In the genomic region with DNA sequence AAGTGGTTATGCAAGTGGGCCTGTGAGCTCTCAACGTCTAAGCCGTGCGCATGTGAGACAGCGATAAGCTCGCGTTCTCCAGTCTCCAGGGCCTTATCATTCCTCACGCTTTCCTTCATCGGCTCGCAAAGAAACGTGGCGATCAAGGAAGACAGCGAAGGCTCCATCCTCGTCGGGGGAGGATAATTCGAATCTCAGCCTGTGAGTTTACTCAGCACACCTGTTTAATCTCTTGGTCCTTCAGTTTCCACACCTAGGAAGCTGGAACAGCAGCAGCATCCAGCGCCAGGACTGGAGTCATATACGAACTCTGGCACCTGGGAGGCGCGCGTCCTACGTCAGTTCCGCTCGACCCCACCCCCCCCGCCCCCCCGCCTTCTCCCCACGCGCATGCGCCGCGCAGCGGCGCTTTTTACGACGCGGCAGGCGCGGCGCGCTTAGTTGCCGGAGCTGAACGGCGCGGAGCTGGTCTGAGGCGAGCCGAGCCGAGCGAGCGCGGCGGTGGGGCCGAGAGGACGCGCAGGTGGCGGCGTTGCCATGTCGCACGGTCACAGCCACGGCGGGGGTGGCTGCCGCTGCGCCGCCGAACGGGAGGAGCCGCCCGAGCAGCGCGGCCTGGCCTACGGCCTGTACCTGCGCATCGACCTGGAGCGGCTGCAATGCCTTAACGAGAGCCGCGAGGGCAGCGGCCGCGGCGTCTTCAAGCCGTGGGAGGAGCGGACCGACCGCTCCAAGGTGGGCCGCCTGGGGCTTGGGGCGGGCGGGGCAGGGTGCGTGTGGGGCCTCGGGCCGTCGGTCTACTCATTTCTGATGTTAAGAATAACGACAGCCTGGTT, we compare ENCODE assay signal across 8 cellular contexts. TPM values are rescaled to one million over a fixed set of nuclear protein-coding genes. Genes with fewer than 3 reads are reported as not detected.
DNase-seq lines count a peak whose midpoint lies in the region; ATAC-seq and TF ChIP-seq lines count a peak whose summit lies in the region.

Gene PITHD1 (plus strand): TSS at position 440 of the 836 bp plus-strand sequence. CDS start 98 bp downstream, at position 538.

- peaks cover 65% of the 10 kb centered on the region for H3K79me2 ChIP-seq in GM23248 (ENCODE audit: insufficient read depth)

- peaks cover 30% of the 10 kb centered on the region for H3K36me3 Mint-ChIP-seq in activated T-helper 17 cell treated with anti-CD3 and anti-CD28 coated beads, Interleukin-2, amount 50 U/mL, for 72 hours (ENCODE audit: low read depth)
- H3K36me3 Mint-ChIP-seq in natural killer cell treated with Interleukin-12 subunit alpha and Interleukin-12 subunit beta and Interleukin-15 and Interleukin-18, amount 100 ng/mL, for 72 hours, result no peaks in the 10 kb centered on the region

- peak within 1 kb of the TSS; percentile 91 for H3K4me3 Mint-ChIP-seq in activated T-helper 17 cell treated with anti-CD3 and anti-CD28 coated beads, Interleukin-2, amount 50 U/mL, for 72 hours
- H3K4me3 Mint-ChIP-seq in natural killer cell treated with Interleukin-12 subunit alpha and Interleukin-12 subunit beta and Interleukin-15 and Interleukin-18, amount 100 ng/mL, for 72 hours, result peak within 1 kb of the TSS; percentile 89

- peak within 1 kb of the TSS; percentile 80 for H3K4me3 ChIP-seq in GM23248
- peak within 1 kb of the TSS; percentile 68 for H3K4me3 ChIP-seq in RWPE2 (ENCODE audit: severe bottlenecking)

- H3K9ac ChIP-seq in GM23248, result peak within 1 kb of the TSS; percentile 89

- in situ Hi-C loops in GM23248 (cut with MboI), result no loop called here

- H3K4me1 ChIP-seq in GM23248 (ENCODE audit: insufficient read depth) (peaks cover 22% of the 10 kb centered on the region), RWPE2 (ENCODE audit: insufficient read depth, poor library complexity, severe bottlenecking) (peaks cover 15% of the 10 kb centered on the region)

- WGBS in GM23248 (ENCODE audit: low coverage in 1 of 2, low lambda C conversion rate in 2 of 2, missing lambda C conversion rate in 2 of 2), 2 experiments, result 1 to 2% methylated on average over 48 to 81 of the region's 91 CpGs

- ATAC-seq in RWPE2 (ENCODE audit: low read depth), result peak; percentile 72
- ATAC-seq in activated T-helper 17 cell treated with anti-CD3 and anti-CD28 coated beads, Interleukin-2, amount 50 U/mL, for 72 hours (replicated peaks), result peak; percentile 84
- ATAC-seq in natural killer cell treated with Interleukin-12 subunit alpha and Interleukin-12 subunit beta and Interleukin-15 and Interleukin-18, amount 100 ng/mL, for 72 hours, result peak; percentile 92 to 93

- peaks cover 12% of the 10 kb centered on the region for H3K4me1 Mint-ChIP-seq in activated T-helper 17 cell treated with anti-CD3 and anti-CD28 coated beads, Interleukin-2, amount 50 U/mL, for 72 hours
- H3K4me1 Mint-ChIP-seq in natural killer cell treated with Interleukin-12 subunit alpha and Interleukin-12 subunit beta and Interleukin-15 and Interleukin-18, amount 100 ng/mL, for 72 hours (ENCODE audit: low read depth in 2 of 2), result peaks cover 19 to 25% of the 10 kb centered on the region in 2 donors

- no peaks in the 10 kb centered on the region for H3K27me3 ChIP-seq in GM23248 (replicated peaks; ENCODE audit: insufficient read depth)
- no peaks in the 10 kb centered on the region for H3K27me3 ChIP-seq in RWPE2 (ENCODE audit: insufficient read depth, poor library complexity, severe bottlenecking)

- no peaks in the 10 kb centered on the region for H3K36me3 ChIP-seq in GM23248 (ENCODE audit: low read depth)
- H3K36me3 ChIP-seq in RWPE2 (ENCODE audit: low read depth), result peaks cover 39% of the 10 kb centered on the region

- H3F3A ChIP-seq in GM23248 (ENCODE audit: insufficient read depth), result peaks cover 17% of the 10 kb centered on the region

- H3K27me3 Mint-ChIP-seq in activated T-helper 17 cell treated with anti-CD3 and anti-CD28 coated beads, Interleukin-2, amount 50 U/mL, for 72 hours, result no peaks in the 10 kb centered on the region
- H3K27me3 Mint-ChIP-seq in natural killer cell treated with Interleukin-12 subunit alpha and Interleukin-12 subunit beta and Interleukin-15 and Interleukin-18, amount 100 ng/mL, for 72 hours, result no peaks in the 10 kb centered on the region

- no peaks in the 10 kb centered on the region for H3K9me3 ChIP-seq in GM23248 (ENCODE audit: low read depth)
- no peaks in the 10 kb centered on the region for H3K9me3 ChIP-seq in RWPE2 (ENCODE audit: severe bottlenecking)

- H4K20me1 ChIP-seq in GM23248 (ENCODE audit: insufficient read depth), result no peaks in the 10 kb centered on the region

- H2AFZ ChIP-seq in GM23248, result peak within 1 kb of the TSS; percentile 88

- peak; percentile 70 for DNase-seq in DMS153 treated with DMSO at 0.1 percent for 48 hours (lab: John Stamatoyannopoulos, UW; ENCODE audit: unreplicated experiment)
- DNase-seq in GM23248, result peak; percentile 95
- DNase-seq in M059J (ENCODE audit: low read depth), result peak; percentile 80
- DNase-seq in RWPE2 (ENCODE audit: low spot score), result peak; percentile 80
- DNase-seq in fibroblast of peridontal ligament (ENCODE audit: extremely low read depth), result peak; percentile 79
- DNase-seq in natural killer cell treated with Interleukin-12 subunit alpha and Interleukin-12 subunit beta and Interleukin-15 and Interleukin-18, amount 100 ng/mL, for 72 hours (ENCODE audit: low spot score), result peak; percentile 87
- peak; percentile 80 for DNase-seq in stimulated activated naive CD4-positive, alpha-beta T cell treated with Interleukin-2 at 50 U/mL for 16 hours (lab: John Stamatoyannopoulos, UW)

- no peaks in the 10 kb centered on the region for H3K9me3 Mint-ChIP-seq in activated T-helper 17 cell treated with anti-CD3 and anti-CD28 coated beads, Interleukin-2, amount 50 U/mL, for 72 hours
- H3K9me3 Mint-ChIP-seq in natural killer cell treated with Interleukin-12 subunit alpha and Interleukin-12 subunit beta and Interleukin-15 and Interleukin-18, amount 100 ng/mL, for 72 hours, result no peaks in the 10 kb centered on the region

- no peak for TF ChIP-seq CTCF in RWPE2 (IDR thresholded peaks at IDR 0.05; ENCODE audit: poor library complexity, severe bottlenecking)

- H3K27ac Mint-ChIP-seq in activated T-helper 17 cell treated with anti-CD3 and anti-CD28 coated beads, Interleukin-2, amount 50 U/mL, for 72 hours, result peak within 1 kb of the TSS; percentile 94
- H3K27ac Mint-ChIP-seq in natural killer cell treated with Interleukin-12 subunit alpha and Interleukin-12 subunit beta and Interleukin-15 and Interleukin-18, amount 100 ng/mL, for 72 hours, result peak within 1 kb of the TSS; percentile 84 to 93

- peak within 1 kb of the TSS; percentile 86 for H3K27ac ChIP-seq in GM23248
- peak within 1 kb of the TSS; percentile 41 for H3K27ac ChIP-seq in RWPE2 (ENCODE audit: poor library complexity, severe bottlenecking)

- peak within 1 kb of the TSS; percentile 96 for H3K4me2 ChIP-seq in GM23248 (ENCODE audit: unreplicated experiment)

- H3K9me2 ChIP-seq in GM23248 (ENCODE audit: insufficient read depth), result no peaks in the 10 kb centered on the region

RNA-seq across cellular contexts. Expression of gene PITHD1, which starts in this region (rescaled TPM):
- total RNA-seq in GM23248 (2014; rRNA removed; shearing (Covaris generic)), result 51.0 and 63.0 TPM in 2 replicates
- polyA plus RNA-seq in GM23248 (2016; fragmentation: Nextera tagmentation; extraction: Ambion mirVana), result 38.4 and 39.4 TPM in 2 replicates
- total RNA-seq in M059J (2014; rRNA removed; shearing (Covaris generic)), result 81.8 and 95.6 TPM in 2 replicates
- total RNA-seq in activated T-helper 17 cell treated with anti-CD3 and anti-CD28 coated beads, Interleukin-2, amount 50 U/mL, for 72 hours, result 10 to 100 TPM; 60.7 to 93.9 TPM
- total RNA-seq in natural killer cell treated with Interleukin-12 subunit alpha and Interleukin-12 subunit beta and Interleukin-15 and Interleukin-18, amount 100 ng/mL, for 72 hours, result 10 to 100 TPM; 68.6 to 77.7 TPM

Comparison
In these comparisons a context has a peak if more than half of its experiments do, and no peak if none do; other contexts are left out.
1. Peak in every context shown above with its lines: DNase-seq, ATAC-seq, H3K4me3 ChIP-seq and H3K27ac ChIP-seq.